Comparison of ENCODE assay signal across 8 cellular contexts in genomic region chr11:82701847-82702520, GRCh38. TPM values are rescaled to one million over a fixed set of nuclear protein-coding genes. Genes with fewer than 3 reads are reported as not detected.
DNase-seq lines count a peak whose midpoint lies in the region; ATAC-seq and TF ChIP-seq lines count a peak whose summit lies in the region.

No MANE protein-coding gene starts in this region.

- 21% methylated on average over 5 of the region's 7 CpGs for WGBS in right lobe of liver (ENCODE audit: insufficient coverage, low coverage, low lambda C conversion rate, missing lambda C conversion rate)

- peak; percentile 8 to 15 for DNase-seq in SHP77 (lab: John Stamatoyannopoulos, UW)
- no peak for DNase-seq in SHP77 treated with DMSO at 0.1 percent for 48 hours (lab: John Stamatoyannopoulos, UW)
- DNase-seq in NAMALWA (ENCODE audit: low spot score): peak; percentile 71
- DNase-seq in astrocyte of the cerebellum (ENCODE audit: low read depth): peak; percentile 22
- DNase-seq in right lobe of liver: no peak
- no peak for DNase-seq in activated effector memory CD4-positive, alpha-beta T cell treated with Interleukin-2 at 50 U/mL for 16 hours
- no peak for DNase-seq in effector CD4-positive, alpha-beta T cell

- H3K27me3 ChIP-seq in right lobe of liver: no peaks in the 10 kb centered on the region

- no peaks in the 10 kb centered on the region for H3K36me3 ChIP-seq in right lobe of liver

- H3K4me3 ChIP-seq in astrocyte of the cerebellum (ENCODE audit: low read depth, low read length): no peak overlapping the region
- H3K4me3 ChIP-seq in right lobe of liver: no peak overlapping the region

- H3K27ac ChIP-seq in right lobe of liver: no peak overlapping the region

- TF ChIP-seq CTCF in astrocyte of the cerebellum (IDR thresholded peaks at IDR 0.05; ENCODE audit: low read depth, low read length, missing control alignments) (peak; percentile 70), right lobe of liver (IDR thresholded peaks at IDR 0.05) (peak; percentile 26 to 57 (median 36))

- in situ Hi-C loops in astrocyte of the cerebellum (cut with HindIII; ENCODE audit: low sequenced_read_pairs): loop anchor here (25.0 kb wide), 1 partner anchor 1110 kb away; no protein-coding TSS in a partner anchor

- no peaks in the 10 kb centered on the region for H3K4me1 ChIP-seq in right lobe of liver

- H3K9me3 ChIP-seq in right lobe of liver: no peaks in the 10 kb centered on the region

- intact Hi-C loops in right lobe of liver (cut with DNase I): no loop called here

- ATAC-seq in GM19455 (IDR thresholded peaks at IDR 0.05; ENCODE audit: unreplicated experiment) (peak; percentile 60), right lobe of liver (no peak)

- no peak for TF ChIP-seq POLR2A in right lobe of liver (IDR thresholded peaks at IDR 0.05)

RNA-seq across cellular contexts. Expression of gene FAM181B, which starts 31.7 kb away (rescaled TPM):
- not detected for total RNA-seq in right lobe of liver

Comparison
In these comparisons a context has a peak if more than half of its experiments do, and no peak if none do; other contexts are left out.
1. DNase-seq: peak in SHP77 (2 of 2), NAMALWA (single experiment) and astrocyte of the cerebellum (single experiment); none in SHP77 treated with DMSO at 0.1 percent for 48 hours (single experiment), right lobe of liver (0 of 3), activated effector memory CD4-positive, alpha-beta T cell treated with Interleukin-2 at 50 U/mL for 16 hours (single experiment) and effector CD4-positive, alpha-beta T cell (single experiment).